In the genomic region with DNA sequence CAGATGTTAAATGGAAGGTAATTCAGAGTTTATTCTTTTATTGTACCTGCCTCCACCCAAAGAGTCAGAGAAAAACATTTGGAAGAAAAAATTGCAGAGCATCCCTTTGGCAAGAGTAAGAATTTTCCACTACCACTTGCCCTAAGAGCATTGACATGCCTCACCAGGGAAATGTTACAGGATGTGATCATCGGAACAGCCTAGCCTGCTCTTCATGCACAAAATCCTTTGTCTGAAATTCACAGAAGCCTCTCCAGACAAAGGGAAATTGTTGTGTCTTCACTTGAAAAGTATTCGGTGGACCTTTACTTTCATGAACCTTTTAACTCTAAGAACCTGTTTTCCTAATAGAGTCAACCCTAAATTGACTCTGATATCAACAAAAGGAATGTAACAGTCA, we compare ENCODE assay signal across 12 cellular contexts. TPM values are rescaled to one million over a fixed set of nuclear protein-coding genes. Genes with fewer than 3 reads are reported as not detected.
DNase-seq lines count a peak whose midpoint lies in the region; ATAC-seq and TF ChIP-seq lines count a peak whose summit lies in the region.
"Had no signal": no experiment of that assay in that cellular context is flagged by ENCODE, and none has a peak within 500 bp of the region (broad histone marks: within the 10 kb centered on the region; RNA-seq: fewer than 3 reads in every experiment).

No MANE protein-coding gene starts in this region.

- peaks cover 7% of the 10 kb centered on the region for H3K36me3 Mint-ChIP-seq in chondrocyte (ENCODE audit: low read depth)
- H3K36me3 Mint-ChIP-seq in immature natural killer cell: peaks cover 0 to 3% (median 0%) of the 10 kb centered on the region in 3 donors

- ATAC-seq in left ventricle myocardium superior (peak; percentile 58), gastrocnemius medialis (no peak)

- H3K36me3 ChIP-seq in HUES64 (ENCODE audit: insufficient read depth, low read length): peaks cover 56% of the 10 kb centered on the region
- peaks cover 0 to 4% of the 10 kb centered on the region in 2 donors for H3K36me3 ChIP-seq in gastrocnemius medialis

- intact Hi-C loops in left ventricle myocardium superior (cut with micrococcal nuclease): no loop called here
- intact Hi-C loops in gastrocnemius medialis (cut with DNase I; ENCODE audit: low total_unique reads): no loop called here

- H3K27me3 ChIP-seq in HUES64 (ENCODE audit: insufficient read depth, low read length) (no peaks in the 10 kb centered on the region), gastrocnemius medialis (no peaks in the 10 kb centered on the region)

- no peaks in the 10 kb centered on the region for H3K4me1 ChIP-seq in HUES64 (ENCODE audit: insufficient read depth, low read length)
- peaks cover 55 to 80% of the 10 kb centered on the region in 2 donors for H3K4me1 ChIP-seq in gastrocnemius medialis

- DNase-seq in chondrocyte (ENCODE audit: low spot score) (no peak), left ventricle myocardium superior (no peak), gastrocnemius medialis (no peak), T-helper 2 cell (no peak), cerebellar cortex (ENCODE audit: low spot score) (no peak), immature natural killer cell (no peak)
- no peak for DNase-seq in stimulated activated CD4-positive, alpha-beta T cell treated with anti-CD3 and anti-CD28 coated beads, Interleukin-12 subunit alpha, Interleukin-12 subunit beta, amount 100 ng/mL, for 4 hours
- DNase-seq: amygdala; NCI-H748 treated with DMSO at 0.1 percent for 48 hours; stimulated activated naive CD4-positive, alpha-beta T cell treated with Interleukin-2 at 50 U/mL for 16 hours; T-helper 1 cell had no signal

- no peak for TF ChIP-seq CTCF in chondrocyte (IDR thresholded peaks at IDR 0.05)
- TF ChIP-seq CTCF in gastrocnemius medialis (IDR thresholded peaks at IDR 0.05 in 4 of 5, conservative IDR thresholded peaks at IDR 0.05 in 1 of 5): no peak

- peaks cover 42% of the 10 kb centered on the region for H3K4me1 Mint-ChIP-seq in chondrocyte (ENCODE audit: low read depth)
- H3K4me1 Mint-ChIP-seq in immature natural killer cell: peaks cover 36 to 70% of the 10 kb centered on the region in 2 donors

- in situ Hi-C loops in gastrocnemius medialis (cut with MboI; ENCODE audit: low sequenced_read_pairs in 4 of 4): no loop called here

- no peaks in the 10 kb centered on the region for H3K9me3 ChIP-seq in HUES64 (ENCODE audit: insufficient read depth, low read depth, low read length)
- no peaks in the 10 kb centered on the region for H3K9me3 ChIP-seq in gastrocnemius medialis

- H3K9me3 Mint-ChIP-seq in chondrocyte (ENCODE audit: low read depth): no peaks in the 10 kb centered on the region
- no peaks in the 10 kb centered on the region for H3K9me3 Mint-ChIP-seq in immature natural killer cell

- peak overlapping the region; percentile 80 for H3K27ac Mint-ChIP-seq in chondrocyte (ENCODE audit: unreplicated experiment)
- peak overlapping the region in 3 of 6 donors; percentile 7 to 20 (median 9) for H3K27ac Mint-ChIP-seq in immature natural killer cell

- H3K27me3 Mint-ChIP-seq in chondrocyte (ENCODE audit: low read depth) (no peaks in the 10 kb centered on the region), immature natural killer cell (ENCODE audit: low read depth in 3 of 3) (peaks cover 0 to 2% (median 0%) of the 10 kb centered on the region in 3 donors)

- no peak for TF ChIP-seq POLR2A in gastrocnemius medialis (IDR thresholded peaks at IDR 0.05)

- H3K4me3 ChIP-seq in HUES64 (ENCODE audit: low read length) (no peak overlapping the region), gastrocnemius medialis (no peak overlapping the region)

- 97% methylated on average over 2 of the region's 2 CpGs for WGBS in HUES64

- H3K27ac ChIP-seq in HUES64 (ENCODE audit: low read depth, low read length) (peak overlapping the region; percentile 16; the same call in 1 of the 2 replicates), gastrocnemius medialis (peak overlapping the region; percentile 81 to 86 (median 82))

- H3K9ac ChIP-seq in HUES64 (ENCODE audit: low read depth, low read length): no peak overlapping the region

- H3K4me3 Mint-ChIP-seq in chondrocyte (ENCODE audit: unreplicated experiment): no peak overlapping the region
- no peak overlapping the region for H3K4me3 Mint-ChIP-seq in immature natural killer cell

RNA-seq across cellular contexts. Expression of gene ATP2A2, which starts 36.9 kb away (rescaled TPM):
- polyA plus RNA-seq in HUES64 (2013, experiment 1 of 2): 139 TPM
- 138 TPM for polyA plus RNA-seq in HUES64 (2013, experiment 2 of 2)
- 163 to 218 TPM (median 216 TPM) in 3 replicates for total RNA-seq in chondrocyte
- total RNA-seq in left ventricle myocardium superior: 3,201 TPM
- 1,000 to 10,000 TPM in 2 of 4 donors, 100 to 1,000 TPM in 2; 788 to 1,983 (median 1,302) TPM for total RNA-seq in gastrocnemius medialis
- polyA plus RNA-seq in immature natural killer cell: 1 to 10 TPM; 2.0 to 8.0 (median 2.5) TPM
